ENCODE assay signal across 8 cellular contexts in genomic region chr18:78986018-78986481, GRCh38. TPM values are rescaled to one million over a fixed set of nuclear protein-coding genes. Genes with fewer than 3 reads are reported as not detected.
DNase-seq lines count a peak whose midpoint lies in the region; ATAC-seq and TF ChIP-seq lines count a peak whose summit lies in the region.

No MANE protein-coding gene starts in this region.

- intact Hi-C loops in upper lobe of right lung (cut with DNase I): no loop called here

- H3K27me3 ChIP-seq in AG04450 (ENCODE audit: control insufficient read depth, insufficient read depth, low read length) (peaks cover 36% of the 10 kb centered on the region), right atrium auricular region (peaks cover 10 to 13% of the 10 kb centered on the region in 2 donors), upper lobe of right lung (peaks cover 90% of the 10 kb centered on the region)

- H3K36me3 ChIP-seq in right atrium auricular region (no peaks in the 10 kb centered on the region), upper lobe of right lung (no peaks in the 10 kb centered on the region)

- H3K9me3 ChIP-seq in AG04450 (ENCODE audit: control insufficient read depth, insufficient read depth, low read length) (no peaks in the 10 kb centered on the region; the same call in 1 of the 2 replicates), right atrium auricular region (no peaks in the 10 kb centered on the region), upper lobe of right lung (no peaks in the 10 kb centered on the region)

- H3K27ac ChIP-seq in AG04450 (ENCODE audit: low read depth, low read length) (no peak overlapping the region), right atrium auricular region (no peak overlapping the region), upper lobe of right lung (no peak overlapping the region), coronary artery (no peak overlapping the region)

- H3K4me3 ChIP-seq in AG04450 (ENCODE audit: low read depth, low read length): no peak overlapping the region
- no peak overlapping the region for H3K4me3 ChIP-seq in HFF-Myc (replicated peaks; ENCODE audit: low read depth, low read length)
- no peak overlapping the region for H3K4me3 ChIP-seq in right atrium auricular region
- H3K4me3 ChIP-seq in upper lobe of right lung: no peak overlapping the region
- H3K4me3 ChIP-seq in coronary artery: no peak overlapping the region

- DNase-seq in AG04450 (ENCODE audit: low read depth, low spot score): no peak
- DNase-seq in HFF-Myc (ENCODE audit: extremely low read depth, low read depth): no peak
- DNase-seq in RPMI7951 (ENCODE audit: low read depth): peak; percentile 2
- no peak for DNase-seq in right atrium auricular region (ENCODE audit: low spot score)
- no peak for DNase-seq in upper lobe of right lung
- DNase-seq in coronary artery (ENCODE audit: low spot score): no peak

- CTCF ChIA-PET in AG04450 (lab: Charles Lee): interaction anchor here (0.6 to 0.7 kb wide), 3 partner anchors 11 to 34 kb away, joined by 3 read pairs; no protein-coding TSS in a partner anchor

- ATAC-seq in upper lobe of right lung: peak; percentile 65
- no peak for ATAC-seq in GM21786 (IDR thresholded peaks at IDR 0.05; ENCODE audit: unreplicated experiment)
- no peak for ATAC-seq in HG03442 (IDR thresholded peaks at IDR 0.05; ENCODE audit: unreplicated experiment)

- TF ChIP-seq CTCF in AG04450 (IDR thresholded peaks at IDR 0.05; ENCODE audit: low read depth, low read length): peak; percentile 26; the same call in 1 of the 2 replicates
- TF ChIP-seq CTCF in HFF-Myc (IDR thresholded peaks at IDR 0.05; ENCODE audit: low read depth, low read length, missing control alignments): peak; percentile 48
- TF ChIP-seq CTCF in right atrium auricular region (IDR thresholded peaks at IDR 0.05): peak; percentile 12 to 54
- peak; percentile 44 for TF ChIP-seq CTCF in upper lobe of right lung (IDR thresholded peaks at IDR 0.05)
- no peak for TF ChIP-seq CTCF in coronary artery (IDR thresholded peaks at IDR 0.05)

- H3K4me1 ChIP-seq in right atrium auricular region (peaks cover 0 to under 1% of the 10 kb centered on the region in 2 donors), upper lobe of right lung (peaks cover 5% of the 10 kb centered on the region)

- POLR2A ChIA-PET in AG04450 (lab: Yijun Ruan, JAX): no interaction called here

RNA-seq across cellular contexts. Expression of gene SALL3, which starts 6.4 kb away (rescaled TPM):
- polyA plus RNA-seq in AG04450 (2011; rRNA removed): not detected in 2 replicates
- polyA minus RNA-seq in AG04450 (2011; rRNA and poly(A)+ RNA removed): not detected in 2 replicates
- not detected in 2 replicates for total RNA-seq in RPMI7951 (2014; rRNA removed; shearing (Covaris generic))
- total RNA-seq in right atrium auricular region: 1 to 10 TPM; 1.5 to 2.5 TPM
- not detected for total RNA-seq in upper lobe of right lung
